In genomic region chr13:65435590-65435989, GRCh38 we compare ENCODE assay signal across 24 cellular contexts.
"Had no signal": no experiment of that assay in that cellular context is flagged by ENCODE, and none has a peak within 500 bp of the region (broad histone marks: within the 10 kb centered on the region; RNA-seq: fewer than 3 reads in every experiment).

No MANE protein-coding gene starts in this region.

- H3K27me3 ChIP-seq: colonic mucosa, esophagus muscularis mucosa, esophagus squamous epithelium, foreskin keratinocyte, gastrocnemius medialis, gastroesophageal sphincter, heart left ventricle, heart right ventricle had no signal

- H3K36me3 ChIP-seq: colonic mucosa, esophagus muscularis mucosa, esophagus squamous epithelium, gastrocnemius medialis, gastroesophageal sphincter, heart left ventricle, heart right ventricle had no signal

- H3K9me3 ChIP-seq: gastrocnemius medialis had no signal

- H3K27ac ChIP-seq: colonic mucosa, coronary artery, dorsolateral prefrontal cortex, epithelial cell of prostate, esophagus muscularis mucosa, esophagus squamous epithelium, foreskin keratinocyte, gastrocnemius medialis, gastroesophageal sphincter, heart left ventricle, heart right ventricle had no signal

- H3K4me1 ChIP-seq: colonic mucosa, esophagus muscularis mucosa, esophagus squamous epithelium, foreskin keratinocyte, gastrocnemius medialis, gastroesophageal sphincter, heart left ventricle, heart right ventricle had no signal

- DNase-seq: colonic mucosa; cortex of kidney; dermis blood vessel endothelial cell; dorsolateral prefrontal cortex; effector CD4-positive, alpha-beta T cell; effector CD8-positive, alpha-beta T cell; effector memory CD4-positive, alpha-beta T cell; effector memory CD8-positive, alpha-beta T cell; endodermal cell; erythroblast; esophagus squamous epithelium; foreskin fibroblast; foreskin keratinocyte; foreskin melanocyte; gastrocnemius medialis; glutamatergic neuron; head of caudate nucleus; heart right ventricle had no signal

- ATAC-seq: effector memory CD8-positive, alpha-beta T cell; esophagus mucosa; foreskin keratinocyte; gastrocnemius medialis; gastroesophageal sphincter; heart left ventricle; heart right ventricle had no signal

- H3K4me3 ChIP-seq: colonic mucosa, coronary artery, dorsolateral prefrontal cortex, esophagus muscularis mucosa, esophagus squamous epithelium, gastrocnemius medialis, gastroesophageal sphincter, heart left ventricle, heart right ventricle had no signal
